Comparison of ENCODE assay signal across 8 cellular contexts in the genomic region with DNA sequence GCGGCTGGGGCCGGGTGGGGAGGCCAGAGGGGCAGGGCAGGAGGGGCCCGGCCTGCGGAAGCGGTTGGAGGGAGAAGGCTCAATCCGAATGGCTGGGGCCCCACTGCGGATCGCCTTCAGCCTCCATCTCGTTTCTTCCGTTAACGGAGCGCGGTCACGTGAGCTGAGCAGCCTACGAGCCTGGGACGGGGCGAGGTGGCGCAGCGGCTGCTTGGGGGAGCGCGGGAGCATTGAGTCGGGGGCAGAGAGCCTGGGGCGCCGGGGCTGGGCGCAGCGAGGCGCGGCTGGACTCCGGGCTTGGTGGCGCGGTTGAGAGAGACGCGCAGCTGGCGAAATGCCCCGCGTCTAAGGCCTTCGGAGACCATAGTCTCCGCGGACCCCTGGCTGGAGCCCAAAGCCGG.
DNase-seq lines count a peak whose midpoint lies in the region; ATAC-seq and TF ChIP-seq lines count a peak whose summit lies in the region.
"Not testable (repeated sequence)": the region's sequence is repeated elsewhere in the genome, so short reads cannot be mapped to it uniquely, and the experiment has no call there.

No MANE protein-coding gene starts in this region.

- not testable (repeated sequence) for H3K27ac ChIP-seq in PC-9
- peak overlapping the region; percentile 55 for H3K27ac ChIP-seq in epithelial cell of prostate

- H2AFZ ChIP-seq in PC-9, result peak overlapping the region; percentile 90

- H3K9me3 Mint-ChIP-seq in activated T-cell treated with anti-CD3 and anti-CD28 coated beads, Interleukin-2, amount 50 U/mL, for 72 hours, result not testable (repeated sequence)

- intact Hi-C loops in PC-9 (cut with micrococcal nuclease; ENCODE audit: unreplicated experiment), result loop anchor here (2.0 kb wide), 1 partner anchor 154 kb away; no protein-coding TSS in a partner anchor

- CTCF ChIA-PET in PC-9 (lab: Charles Lee), result interaction anchor here (0.6 kb wide), 1 partner anchor 278 kb away, joined by 3 read pairs; no protein-coding TSS in a partner anchor

- ATAC-seq in GM19023 (IDR thresholded peaks at IDR 0.05; ENCODE audit: unreplicated experiment) (peak; percentile 71), HG02981 (IDR thresholded peaks at IDR 0.05; ENCODE audit: unreplicated experiment) (peak; percentile 59)
- ATAC-seq in activated T-cell treated with anti-CD3 and anti-CD28 coated beads, Interleukin-2, amount 50 U/mL, for 72 hours (replicated peaks in 1 of 2), result peak; percentile 83

- H3K36me3 Mint-ChIP-seq in activated T-cell treated with anti-CD3 and anti-CD28 coated beads, Interleukin-2, amount 50 U/mL, for 72 hours (ENCODE audit: insufficient read depth in 2 of 2), result peaks cover 8 to 12% of the 10 kb centered on the region in 2 donors

- peaks cover 47% of the 10 kb centered on the region for H3K4me1 Mint-ChIP-seq in activated T-cell treated with anti-CD3 and anti-CD28 coated beads, Interleukin-2, amount 50 U/mL, for 72 hours (ENCODE audit: low read depth)

- not testable (repeated sequence) for BruUV-seq in PC-9 (replicated peaks; lab: Mats Ljungman, UMichigan)

- peak overlapping the region; percentile 91 to 96 for H3K4me3 Mint-ChIP-seq in activated T-cell treated with anti-CD3 and anti-CD28 coated beads, Interleukin-2, amount 50 U/mL, for 72 hours

- not testable (repeated sequence) for H3K27me3 ChIP-seq in PC-9 (ENCODE audit: insufficient read depth, low read depth)

- peak; percentile 48 for DNase-seq in AG08395 (ENCODE audit: low spot score)
- peak; percentile 57 to 62 for DNase-seq in PC-9
- peak; percentile 85 to 90 for DNase-seq in activated T-cell treated with anti-CD3 and anti-CD28 coated beads, Interleukin-2, amount 50 U/mL, for 72 hours
- DNase-seq in epithelial cell of prostate (ENCODE audit: low read depth, low spot score), result not testable (repeated sequence)
- DNase-seq in medulla oblongata (ENCODE audit: extremely low spot score), result peak; percentile 91
- peak; percentile 79 to 84 for DNase-seq in stimulated activated CD4-positive, alpha-beta T cell treated with anti-CD3 and anti-CD28 coated beads, Interleukin-1b, Interleukin-23, amount 100 ng/mL, for 4 hours (ENCODE audit: low read depth in 2 of 2)

- not testable (repeated sequence) for H3F3A ChIP-seq in PC-9 (ENCODE audit: insufficient read depth, low read depth)

- POLR2A ChIA-PET in PC-9 (lab: Charles Lee; ENCODE audit: unreplicated experiment), result interaction anchor here (0.6 kb wide), 1 partner anchor 145 kb away, joined by 3 read pairs; no protein-coding TSS in a partner anchor

- H3K9me2 ChIP-seq in PC-9 (ENCODE audit: insufficient read depth), result not testable (repeated sequence)

- peaks cover 20% of the 10 kb centered on the region for H3K4me1 ChIP-seq in PC-9 (replicated peaks; ENCODE audit: insufficient read depth)

- H3K4me3 ChIP-seq in PC-9, result peak overlapping the region; percentile 76

- peak overlapping the region; percentile 40 for H3K27ac Mint-ChIP-seq in activated T-cell treated with anti-CD3 and anti-CD28 coated beads, Interleukin-2, amount 50 U/mL, for 72 hours

- H3K27me3 Mint-ChIP-seq in activated T-cell treated with anti-CD3 and anti-CD28 coated beads, Interleukin-2, amount 50 U/mL, for 72 hours (ENCODE audit: low read depth), result not testable (repeated sequence)

- not testable (repeated sequence) for H4K20me1 ChIP-seq in PC-9 (ENCODE audit: insufficient read depth)

- not testable (repeated sequence) for TF ChIP-seq CTCF in PC-9 (conservative IDR thresholded peaks at IDR 0.05)

- H3K36me3 ChIP-seq in PC-9 (ENCODE audit: low read depth), result not testable (repeated sequence)

- peak overlapping the region; percentile 87 for H3K4me2 ChIP-seq in PC-9

- not testable (repeated sequence) for H3K79me2 ChIP-seq in PC-9 (ENCODE audit: low read depth)

- not testable (repeated sequence) for H3K9me3 ChIP-seq in PC-9 (ENCODE audit: insufficient read depth, low read depth)
